ENCODE assay signal across 8 cellular contexts in genomic region chr13:44577236-44578063, GRCh38. TPM values are rescaled to one million over a fixed set of nuclear protein-coding genes. Genes with fewer than 3 reads are reported as not detected.
DNase-seq lines count a peak whose midpoint lies in the region; ATAC-seq and TF ChIP-seq lines count a peak whose summit lies in the region.

No MANE protein-coding gene starts in this region.

- H3K27me3 ChIP-seq in testis = no peaks in the 10 kb centered on the region

- ATAC-seq in HG02571 (IDR thresholded peaks at IDR 0.05; ENCODE audit: unreplicated experiment) (peak; percentile 52), omental fat pad (ENCODE audit: low FRiP score) (peak; percentile 88)
- ATAC-seq in activated naive CD4-positive, alpha-beta T cell treated with anti-CD3 and anti-CD28 coated beads, Interleukin-2, amount 50 U/mL, for 72 hours = peak; percentile 75 to 80

- no peak for TF ChIP-seq CTCF in omental fat pad (IDR thresholded peaks at IDR 0.05)
- TF ChIP-seq CTCF in testis (IDR thresholded peaks at IDR 0.05) = no peak

- DNase-seq in GM04504 (ENCODE audit: low read depth) (peak; percentile 85), NCI-H1048 (lab: John Stamatoyannopoulos, UW) (peak; percentile 67), SK-N-MC (ENCODE audit: low read depth, low spot score) (peak; percentile 65), glomerular visceral epithelial cell (ENCODE audit: extremely low spot score) (peak; percentile 98), omental fat pad (ENCODE audit: low spot score) (peak; percentile 77), testis (peak; percentile 97)
- DNase-seq in activated naive CD4-positive, alpha-beta T cell treated with anti-CD3 and anti-CD28 coated beads, Interleukin-2, amount 50 U/mL, for 72 hours (ENCODE audit: low spot score in 2 of 2) = peak; percentile 86 to 94

- no peaks in the 10 kb centered on the region for H3K9me3 ChIP-seq in SK-N-MC (ENCODE audit: low read depth, low read length)
- no peaks in the 10 kb centered on the region for H3K9me3 ChIP-seq in testis

- intact Hi-C loops in testis (cut with DNase I; ENCODE audit: low total_unique reads) = no loop called here

- no peaks in the 10 kb centered on the region for H3K9me3 Mint-ChIP-seq in activated naive CD4-positive, alpha-beta T cell treated with anti-CD3 and anti-CD28 coated beads, Interleukin-2, amount 50 U/mL, for 72 hours

- H3K9ac ChIP-seq in SK-N-MC (ENCODE audit: insufficient read length) = peak overlapping the region; percentile 89

- peaks cover 0 to 14% of the 10 kb centered on the region in 2 donors for H3K36me3 Mint-ChIP-seq in activated naive CD4-positive, alpha-beta T cell treated with anti-CD3 and anti-CD28 coated beads, Interleukin-2, amount 50 U/mL, for 72 hours

- peak overlapping the region; percentile 88 for H3K4me3 ChIP-seq in SK-N-MC
- H3K4me3 ChIP-seq in testis = peak overlapping the region; percentile 86 to 94

- H3K4me1 ChIP-seq in testis = peaks cover 15% of the 10 kb centered on the region

- H3K27ac ChIP-seq in SK-N-MC (peak overlapping the region; percentile 89), testis (peak overlapping the region; percentile 96 to 99)

- H3K36me3 ChIP-seq in SK-N-MC (ENCODE audit: insufficient read depth, low read length) = peaks cover 4% of the 10 kb centered on the region; the same call in 1 of the 2 replicates
- no peaks in the 10 kb centered on the region for H3K36me3 ChIP-seq in testis (ENCODE audit: low read depth, missing control alignments)

- H3K27ac Mint-ChIP-seq in activated naive CD4-positive, alpha-beta T cell treated with anti-CD3 and anti-CD28 coated beads, Interleukin-2, amount 50 U/mL, for 72 hours = peak overlapping the region; percentile 72 to 98

- WGBS in testis, 2 donors = 0 to 2% methylated on average over 30 to 85 of the region's 94 CpGs

- TF ChIP-seq POLR2A in testis (IDR thresholded peaks at IDR 0.05) = peak; percentile 17

RNA-seq across cellular contexts. Expression of gene TSC22D1, which starts 1.3 kb away (rescaled TPM):
- total RNA-seq in activated naive CD4-positive, alpha-beta T cell treated with anti-CD3 and anti-CD28 coated beads, Interleukin-2, amount 50 U/mL, for 72 hours = 10 to 100 TPM in 1 of 2 donors, 1 to 10 TPM in 1; 7.9 to 12.7 TPM
- total RNA-seq in omental fat pad = 100 to 1,000 TPM in 2 of 4 donors, 10 to 100 TPM in 2; 48.8 to 138 (median 92.7) TPM
- total RNA-seq in testis = 100 to 1,000 TPM; 189 to 193 TPM
- 227 TPM for polyA plus RNA-seq in testis (ENCODE audit: insufficient read depth, low read depth, low replicate concordance)

Comparison
In these comparisons a context has a peak if more than half of its experiments do, and no peak if none do; other contexts are left out.
1. Peak in every context shown above with its lines: DNase-seq, ATAC-seq, H3K4me3 ChIP-seq and H3K27ac ChIP-seq.